15 cellular contexts compared by ENCODE assay signal in genomic region chr19:1156305-1156801, GRCh38. TPM values are rescaled to one million over a fixed set of nuclear protein-coding genes. Genes with fewer than 3 reads are reported as not detected.
A peak's percentile ranks its signal among the peaks of the same experiment; 100 is the strongest.
DNase-seq lines count a peak whose midpoint lies in the region; ATAC-seq, FAIRE-seq and TF ChIP-seq lines count a peak whose summit lies in the region.
"Had no signal": no experiment of that assay in that cellular context is flagged by ENCODE, and none has a peak within 500 bp of the region (broad histone marks: within the 10 kb centered on the region; RNA-seq: fewer than 3 reads in every experiment).

No MANE protein-coding gene starts in this region.

- H3K27me3 Mint-ChIP-seq in astrocyte (ENCODE audit: low read depth, unreplicated experiment) (no peaks in the 10 kb centered on the region), osteocyte (ENCODE audit: unreplicated experiment) (no peaks in the 10 kb centered on the region)
- H3K27me3 Mint-ChIP-seq: brain; stimulated activated naive B cell treated with anti-CD40 and anti-IgM and Interleukin-4, amounts not matched to agents 10 μg/mL and 1 μg/mL and 100 μg/mL, for 72 hours had no signal

- CTCF ChIA-PET in HCT116 (lab: Charles Lee) = interaction anchor here (1.2 kb wide), 1 partner anchor 43 kb away, joined by 3 read pairs; no protein-coding TSS in a partner anchor

- H3K79me2 ChIP-seq in HCT116 (ENCODE audit: insufficient read depth, low read length) (peaks cover 55% of the 10 kb centered on the region), astrocyte (ENCODE audit: insufficient read depth, low read length) (peaks cover 42% of the 10 kb centered on the region)

- POLR2A ChIA-PET in HCT116 (lab: Charles Lee) = no interaction called here

- intact Hi-C loops in HCT116 (cut with micrococcal nuclease) (no loop called here), left lung (cut with DNase I) (no loop called here)

- no TSS peak for BruUV-seq in HCT116 (replicated peaks; lab: Mats Ljungman, UMichigan)

- no peaks in the 10 kb centered on the region for H3K27me3 ChIP-seq in HCT116 (ENCODE audit: insufficient read depth, low read length)
- no peaks in the 10 kb centered on the region for H3K27me3 ChIP-seq in astrocyte (ENCODE audit: insufficient read depth, low read length)
- no peaks in the 10 kb centered on the region for H3K27me3 ChIP-seq in left lung
- H3K27me3 ChIP-seq in suprapubic skin = no peaks in the 10 kb centered on the region

- H3K4me3 ChIP-seq in HCT116 (replicated peaks in 1 of 2; ENCODE audit: low read depth in 1 of 2, low read length in 2 of 2) = no peak overlapping the region
- no peak overlapping the region for H3K4me3 ChIP-seq in astrocyte (ENCODE audit: insufficient read depth, low read depth, low read length)
- H3K4me3 ChIP-seq in left lung = no peak overlapping the region
- no peak overlapping the region for H3K4me3 ChIP-seq in suprapubic skin

- H3K27ac ChIP-seq in HCT116 (ENCODE audit: low read depth, low read length) (no peak overlapping the region), astrocyte (ENCODE audit: low read depth, low read length) (no peak overlapping the region), left lung (peak overlapping the region; percentile 91 to 98), suprapubic skin (peak overlapping the region; percentile 86)

- no peak for TF ChIP-seq RAD21 in HCT116 (IDR thresholded peaks at IDR 0.05; ENCODE audit: low read depth)

- RAD21 ChIA-PET in HCT116 (lab: Charles Lee; ENCODE audit: low non-redundant PET in 1 of 2, low total read pairs in 2 of 2, uncharacterized antibody in 2 of 2, unreplicated experiment in 2 of 2) = interaction anchor here in 1 of 2 experiments (0.7 kb wide), 1 partner anchor 111 kb away, joined by 3 read pairs; no protein-coding TSS in a partner anchor

- H3K4me2 ChIP-seq in HCT116 (ENCODE audit: low read length) = no peak overlapping the region
- no peak overlapping the region for H3K4me2 ChIP-seq in astrocyte (ENCODE audit: low read length)

- no peak overlapping the region for H3K27ac Mint-ChIP-seq in astrocyte (ENCODE audit: unreplicated experiment)
- H3K27ac Mint-ChIP-seq in osteocyte (ENCODE audit: unreplicated experiment) = no peak overlapping the region
- H3K27ac Mint-ChIP-seq: activated T-cell treated with anti-CD3 and anti-CD28 coated beads, Interleukin-2, amount 50 U/mL, for 72 hours; brain had no signal

- H2AFZ ChIP-seq in HCT116 (ENCODE audit: low read depth, low read length, poor library complexity, severe bottlenecking) = no peak overlapping the region
- H2AFZ ChIP-seq in astrocyte (ENCODE audit: low read depth, low read length) = no peak overlapping the region

- H3K9ac ChIP-seq in HCT116 (ENCODE audit: low read length) (no peak overlapping the region), astrocyte (ENCODE audit: low read length) (no peak overlapping the region)

- TF ChIP-seq CTCF in HCT116 (IDR thresholded peaks at IDR 0.05 in 2 of 3, conservative IDR thresholded peaks at IDR 0.05 in 1 of 3; ENCODE audit: borderline replicate concordance in 1 of 3, insufficient read depth in 1 of 3, low read depth in 2 of 3, low read length in 2 of 3) = no peak
- TF ChIP-seq CTCF in astrocyte (IDR thresholded peaks at IDR 0.05; ENCODE audit: insufficient read depth, low read depth, low read length) = no peak
- TF ChIP-seq CTCF in left lung (IDR thresholded peaks at IDR 0.05) = no peak
- TF ChIP-seq CTCF in suprapubic skin (IDR thresholded peaks at IDR 0.05) = no peak
- no peak for TF ChIP-seq CTCF in osteocyte (IDR thresholded peaks at IDR 0.05)

- H3K4me1 Mint-ChIP-seq in astrocyte (ENCODE audit: low read depth, unreplicated experiment) (peaks cover 4% of the 10 kb centered on the region), osteocyte (ENCODE audit: unreplicated experiment) (peaks cover 16% of the 10 kb centered on the region)
- H3K4me1 Mint-ChIP-seq: brain had no signal

- no peaks in the 10 kb centered on the region for H3K9me3 Mint-ChIP-seq in astrocyte (ENCODE audit: unreplicated experiment)
- H3K9me3 Mint-ChIP-seq in osteocyte (ENCODE audit: unreplicated experiment) = no peaks in the 10 kb centered on the region
- H3K9me3 Mint-ChIP-seq: activated T-cell treated with anti-CD3 and anti-CD28 coated beads, Interleukin-2, amount 50 U/mL, for 72 hours; brain; stimulated activated naive B cell treated with anti-CD40 and anti-IgM and Interleukin-4, amounts not matched to agents 10 μg/mL and 1 μg/mL and 100 μg/mL, for 72 hours had no signal

- TF ChIP-seq POLR2A in HCT116 (IDR thresholded peaks at IDR 0.05; ENCODE audit: borderline replicate concordance, extremely low read depth, insufficient read depth, insufficient read length) = no peak
- no peak for TF ChIP-seq POLR2A in suprapubic skin (IDR thresholded peaks at IDR 0.05)

- DNase-seq in HCT116 (ENCODE audit: low read depth, low spot score) (no peak), astrocyte (ENCODE audit: low read depth) (peak; percentile 55), left lung (peak in 1 of 2 donors; percentile 72), suprapubic skin (ENCODE audit: low spot score in 2 of 2) (no peak), osteocyte (ENCODE audit: extremely low spot score, unreplicated experiment) (no peak), GM19240 (ENCODE audit: insufficient read length, low spot score) (no peak), NCI-H1417 (lab: John Stamatoyannopoulos, UW) (no peak)
- DNase-seq: activated CD4-positive, alpha-beta T cell treated with anti-CD3 and anti-CD28 coated beads for 4 hours; activated T-cell treated with anti-CD3 and anti-CD28 coated beads, Interleukin-2, amount 50 U/mL, for 72 hours; NCI-H226; stimulated activated CD4-positive, alpha-beta T cell treated with anti-CD3 and anti-CD28 coated beads, Interleukin-4, amount 100 ng/mL, for 1 hour; stimulated activated naive B cell treated with anti-CD40 and anti-IgM and Interleukin-4, amounts not matched to agents 10 μg/mL and 1 μg/mL and 100 μg/mL, for 72 hours; SW 1271 had no signal

- H3K4me1 ChIP-seq in HCT116 (ENCODE audit: control insufficient read depth in 1 of 2, insufficient read depth in 2 of 2, low read length in 2 of 2) = peaks cover 0 to 6% of the 10 kb centered on the region in 2 experiments; a peak in 1 of 4 replicates
- peaks cover 11% of the 10 kb centered on the region for H3K4me1 ChIP-seq in astrocyte (ENCODE audit: insufficient read depth, low read length)
- peaks cover 25 to 74% of the 10 kb centered on the region in 2 donors for H3K4me1 ChIP-seq in left lung
- H3K4me1 ChIP-seq in suprapubic skin = peaks cover 84% of the 10 kb centered on the region

- WGBS in suprapubic skin = 75% methylated on average over 20 of the region's 24 CpGs

- no peaks in the 10 kb centered on the region for H3K9me3 ChIP-seq in HCT116 (ENCODE audit: control insufficient read depth in 1 of 2, insufficient read depth in 1 of 2, low read depth in 1 of 2, low read length in 2 of 2)
- H3K9me3 ChIP-seq in astrocyte (ENCODE audit: insufficient read depth, low read depth, low read length) = no peaks in the 10 kb centered on the region
- no peaks in the 10 kb centered on the region for H3K9me3 ChIP-seq in left lung
- no peaks in the 10 kb centered on the region for H3K9me3 ChIP-seq in suprapubic skin

- H3K9me2 ChIP-seq in HCT116 (ENCODE audit: insufficient read depth) = no peaks in the 10 kb centered on the region

- no peaks in the 10 kb centered on the region for H4K20me1 ChIP-seq in HCT116 (ENCODE audit: insufficient read depth)
- peaks cover 52% of the 10 kb centered on the region for H4K20me1 ChIP-seq in astrocyte (ENCODE audit: insufficient read depth, low read length)

- H3K36me3 ChIP-seq in HCT116 (ENCODE audit: control insufficient read depth in 1 of 2, insufficient read depth in 2 of 2, low read length in 2 of 2) (peaks cover 0 to 15% of the 10 kb centered on the region in 2 experiments; a peak in 3 of 4 replicates), astrocyte (ENCODE audit: insufficient read depth, low read length) (no peaks in the 10 kb centered on the region), left lung (peaks cover 0 to 51% of the 10 kb centered on the region in 2 donors), suprapubic skin (peaks cover 25% of the 10 kb centered on the region)

- no peak for FAIRE-seq in astrocyte (lab: Jason Lieb, UNC)

- H3K36me3 Mint-ChIP-seq in astrocyte (ENCODE audit: low read depth, unreplicated experiment) (peaks cover 2% of the 10 kb centered on the region), osteocyte (ENCODE audit: unreplicated experiment) (peaks cover 3% of the 10 kb centered on the region)

- TF ChIP-seq EP300 in suprapubic skin (IDR thresholded peaks at IDR 0.05) = no peak

- peak; percentile 34 for ATAC-seq in HCT116
- peak; percentile 0 for ATAC-seq in left lung
- no peak for ATAC-seq in GM21528 (IDR thresholded peaks at IDR 0.05; ENCODE audit: low FRiP score, unreplicated experiment)
- ATAC-seq: activated T-cell treated with anti-CD3 and anti-CD28 coated beads, Interleukin-2, amount 50 U/mL, for 72 hours; stimulated activated naive B cell treated with anti-CD40 and anti-IgM and Interleukin-4, amounts not matched to agents 10 μg/mL and 1 μg/mL and 100 μg/mL, for 72 hours had no signal

- H3K4me3 Mint-ChIP-seq in astrocyte (ENCODE audit: unreplicated experiment) = no peak overlapping the region
- H3K4me3 Mint-ChIP-seq in osteocyte (ENCODE audit: unreplicated experiment) = no peak overlapping the region
- H3K4me3 Mint-ChIP-seq: activated T-cell treated with anti-CD3 and anti-CD28 coated beads, Interleukin-2, amount 50 U/mL, for 72 hours; brain; stimulated activated naive B cell treated with anti-CD40 and anti-IgM and Interleukin-4, amounts not matched to agents 10 μg/mL and 1 μg/mL and 100 μg/mL, for 72 hours had no signal

TF ChIP-seq in HCT116, 20 proteins besides CTCF, POLR2A, EP300 and RAD21 (continues in another document):
- TF ChIP-seq POLR2AphosphoS5 (IDR thresholded peaks at IDR 0.05; ENCODE audit: low read depth, low read length) (no peak), ATF3 (IDR thresholded peaks at IDR 0.05) (no peak), CEBPB (IDR thresholded peaks at IDR 0.05; ENCODE audit: low read depth) (no peak), ZFX (IDR thresholded peaks at IDR 0.05) (no peak)

RNA-seq across cellular contexts. Expression of gene SBNO2, which starts 17.7 kb away (rescaled TPM):
- total RNA-seq in HCT116 (2021; ENCODE audit: unreplicated experiment) (66.4 TPM), astrocyte (39.3 and 43.2 TPM in 2 replicates), left lung (100 to 1,000 TPM in 1 of 2 donors, 10 to 100 TPM in 1; 68.3 to 119 TPM), suprapubic skin (10 to 100 TPM; 36.7 to 58.9 (median 45.5) TPM), osteocyte (57.1 and 61.6 TPM in 2 replicates)
- 35.8 and 46.2 TPM in 2 replicates for polyA plus RNA-seq in HCT116 (2012)

RNA-seq across cellular contexts. Expression of gene STK11, which starts 49.2 kb away (rescaled TPM):
- 86.9 TPM for total RNA-seq in HCT116 (2021; ENCODE audit: unreplicated experiment)
- polyA plus RNA-seq in HCT116 (2012) = 67.3 and 71.4 TPM in 2 replicates
- total RNA-seq in astrocyte = 61.6 and 67.9 TPM in 2 replicates
- total RNA-seq in left lung = 10 to 100 TPM; 42.6 to 52.0 TPM
- 10 to 100 TPM; 62.5 to 76.9 (median 66.4) TPM for total RNA-seq in suprapubic skin
- 60.8 and 61.3 TPM in 2 replicates for total RNA-seq in osteocyte

RNA-seq across cellular contexts. Expression of gene GPX4, which starts 52.6 kb away (rescaled TPM):
- total RNA-seq in HCT116 (2021; ENCODE audit: unreplicated experiment) (481 TPM), astrocyte (294 and 325 TPM in 2 replicates), left lung (100 to 1,000 TPM; 266 to 365 TPM), suprapubic skin (100 to 1,000 TPM; 267 to 359 (median 344) TPM), osteocyte (349 and 354 TPM in 2 replicates)
- 810 and 823 TPM in 2 replicates for polyA plus RNA-seq in HCT116 (2012)

Comparison
In these comparisons a context has a peak if more than half of its experiments do, and no peak if none do; other contexts are left out.
1. H3K27ac ChIP-seq: peak in left lung (2 of 2) and suprapubic skin (single experiment); none in HCT116 (single experiment) and astrocyte (single experiment).